ENCODE assay signal across 11 cellular contexts in genomic region chr17:39705786-39706348, GRCh38. TPM values are rescaled to one million over a fixed set of nuclear protein-coding genes. Genes with fewer than 3 reads are reported as not detected.
DNase-seq lines count a peak whose midpoint lies in the region; ATAC-seq and TF ChIP-seq lines count a peak whose summit lies in the region.
"Had no signal": no experiment of that assay in that cellular context is flagged by ENCODE, and none has a peak within 500 bp of the region (broad histone marks: within the 10 kb centered on the region; RNA-seq: fewer than 3 reads in every experiment).

No MANE protein-coding gene starts in this region.

- H3K27me3 ChIP-seq in right atrium auricular region (no peaks in the 10 kb centered on the region), osteoblast (ENCODE audit: insufficient read depth, low read length) (no peaks in the 10 kb centered on the region)

- peaks cover 100% of the 10 kb centered on the region for H3K36me3 Mint-ChIP-seq in Calu3 (ENCODE audit: insufficient read depth, unreplicated experiment)

- no peak overlapping the region for H3K4me2 ChIP-seq in osteoblast (ENCODE audit: insufficient read depth, low read length)

- peak overlapping the region; percentile 60 for H3K27ac ChIP-seq in RWPE1
- peak overlapping the region; percentile 90 to 92 for H3K27ac ChIP-seq in right atrium auricular region
- no peak overlapping the region for H3K27ac ChIP-seq in osteoblast (ENCODE audit: low read depth, low read length)

- H3K4me1 ChIP-seq in right atrium auricular region = peaks cover 0 to 62% of the 10 kb centered on the region in 2 donors
- H3K4me1 ChIP-seq in osteoblast (ENCODE audit: insufficient read depth, low read length) = peaks cover 13% of the 10 kb centered on the region

- H3K4me3 ChIP-seq in right atrium auricular region = no peak overlapping the region
- H3K4me3 ChIP-seq in osteoblast (ENCODE audit: insufficient read depth, low read length) = no peak overlapping the region

- peaks cover 91% of the 10 kb centered on the region for H3K4me1 Mint-ChIP-seq in Calu3 (ENCODE audit: low read depth, unreplicated experiment)

- peak; percentile 100 for DNase-seq in Calu3
- peak; percentile 85 for DNase-seq in RWPE1 (ENCODE audit: low spot score)
- no peak for DNase-seq in right atrium auricular region (ENCODE audit: low spot score)
- DNase-seq in osteoblast (ENCODE audit: insufficient read length, low spot score, missing footprints) = peak; percentile 47
- DNase-seq in mesenteric fat pad (ENCODE audit: low spot score) = no peak
- DNase-seq: glutamatergic neuron, HCEC 1CT, nephron progenitor cell had no signal

- ATAC-seq in HG02870 (IDR thresholded peaks at IDR 0.05; ENCODE audit: unreplicated experiment) = no peak
- no peak for ATAC-seq in HG03460 (IDR thresholded peaks at IDR 0.05; ENCODE audit: unreplicated experiment)
- no peak for ATAC-seq in GM21360 (IDR thresholded peaks at IDR 0.05; ENCODE audit: unreplicated experiment)

- no peaks in the 10 kb centered on the region for H3K9me3 Mint-ChIP-seq in Calu3 (ENCODE audit: low read depth, unreplicated experiment)
- H3K9me3 Mint-ChIP-seq: nephron progenitor cell had no signal

- H4K20me1 ChIP-seq in osteoblast (ENCODE audit: insufficient read depth, low read length) = peaks cover 48% of the 10 kb centered on the region

- H3K9me3 ChIP-seq in right atrium auricular region = no peaks in the 10 kb centered on the region
- no peaks in the 10 kb centered on the region for H3K9me3 ChIP-seq in osteoblast (ENCODE audit: low read depth, low read length)

- H3K4me3 Mint-ChIP-seq in Calu3 (ENCODE audit: low read depth, unreplicated experiment) = peak overlapping the region; percentile 71
- H3K4me3 Mint-ChIP-seq: nephron progenitor cell had no signal

- no peaks in the 10 kb centered on the region for H3K27me3 Mint-ChIP-seq in Calu3 (ENCODE audit: unreplicated experiment)

- TF ChIP-seq CTCF in Calu3 (IDR thresholded peaks at IDR 0.05; ENCODE audit: unreplicated experiment) (no peak), RWPE1 (conservative IDR thresholded peaks at IDR 0.05; ENCODE audit: low read depth) (no peak), right atrium auricular region (IDR thresholded peaks at IDR 0.05) (no peak), osteoblast (IDR thresholded peaks at IDR 0.05; ENCODE audit: extremely low read depth, low read depth, low read length) (no peak)

- peak overlapping the region; percentile 67 for H3K27ac Mint-ChIP-seq in Calu3 (ENCODE audit: unreplicated experiment)
- H3K27ac Mint-ChIP-seq: nephron progenitor cell had no signal

- H3K36me3 ChIP-seq in right atrium auricular region (peaks cover 38% of the 10 kb centered on the region), osteoblast (ENCODE audit: insufficient read depth, low read length) (peaks cover 33% of the 10 kb centered on the region)

- intact Hi-C loops in Calu3 (cut with micrococcal nuclease; ENCODE audit: unreplicated experiment) = loop anchor here (1.0 to 5.0 kb wide), 16 partner anchors 17 to 391 kb away; partner anchors contain the start of genes IKZF3, LRRC3C, MIEN1 and ORMDL3

- CTCF ChIA-PET in Calu3 (lab: Charles Lee) (interaction anchor here (0.5 to 161.2 kb wide), 60 partner anchors 9 to 1193 kb away, joined by 3 to 42089 read pairs (median 4); partner anchors contain the start of genes ERBB2, FBXL20, GRB7 and GSDMA), RWPE1 (lab: Yijun Ruan, JAX) (interaction anchor here (0.6 to 2.3 kb wide), 8 partner anchors 10 to 329 kb away, joined by 3 to 11 read pairs (median 3); partner anchors contain the start of genes MIEN1 and PSMD3)

- POLR2A ChIA-PET in RWPE1 (lab: Yijun Ruan, JAX; ENCODE audit: low non-redundant PET) = interaction anchor here (0.5 kb wide), 1 partner anchor 60 kb away, joined by 4 read pairs; no protein-coding TSS in a partner anchor

- peaks cover 56% of the 10 kb centered on the region for H3K79me2 ChIP-seq in osteoblast (ENCODE audit: insufficient read depth, low read length)

- no peak overlapping the region for H2AFZ ChIP-seq in osteoblast (ENCODE audit: low read length)

- TSS peak; percentile 75 for BruUV-seq in Calu3 (replicated peaks; lab: Mats Ljungman, UMichigan)

RNA-seq across cellular contexts. Expression of gene ERBB2, which starts 6.0 kb away (rescaled TPM):
- total RNA-seq in Calu3 (2022) = 4,829 and 4,830 TPM in 2 replicates
- total RNA-seq in right atrium auricular region = 10 to 100 TPM; 73.5 to 85.5 TPM
- 40.4 and 44.2 TPM in 2 replicates for total RNA-seq in osteoblast
- total RNA-seq in mesenteric fat pad = 21.9 TPM

RNA-seq across cellular contexts. Expression of gene PGAP3, which starts 18.0 kb away (rescaled TPM):
- total RNA-seq in Calu3 (2022) (1,186 and 1,276 TPM in 2 replicates), right atrium auricular region (10 to 100 TPM; 14.0 to 21.6 TPM), osteoblast (10.3 and 10.9 TPM in 2 replicates), mesenteric fat pad (13.6 TPM)

RNA-seq across cellular contexts. Expression of gene MIEN1, which starts 24.5 kb away (rescaled TPM):
- total RNA-seq in Calu3 (2022) (2,121 and 2,217 TPM in 2 replicates), right atrium auricular region (10 to 100 TPM; 77.5 to 77.8 TPM), osteoblast (14.8 and 16.5 TPM in 2 replicates), mesenteric fat pad (36.4 TPM)

RNA-seq across cellular contexts. Expression of gene GRB7, which starts 31.9 kb away (rescaled TPM):
- total RNA-seq in Calu3 (2022) (2,531 and 2,746 TPM in 2 replicates), right atrium auricular region (1 to 10 TPM; 3.4 to 5.8 TPM), osteoblast (under 0.01 and 0.29 TPM in 2 replicates), mesenteric fat pad (0.29 TPM)

RNA-seq across cellular contexts. Expression of gene PNMT, which starts 37.6 kb away (rescaled TPM):
- total RNA-seq in Calu3 (2022) (1.3 and 3.2 TPM in 2 replicates), right atrium auricular region (10 to 100 TPM; 14.9 to 26.2 TPM), osteoblast (not detected in 2 replicates), mesenteric fat pad (0.35 TPM)

Comparison
In these comparisons a context has a peak if more than half of its experiments do, and no peak if none do; other contexts are left out.
1. DNase-seq: peak in Calu3 (single experiment), RWPE1 (single experiment) and osteoblast (single experiment); none in right atrium auricular region (single experiment) and mesenteric fat pad (single experiment).
2. RNA of gene ERBB2, which starts 6.0 kb away (total RNA-seq): 4,829 to 4,830 TPM in Calu3; 73.5 to 85.5 TPM in right atrium auricular region, 40.4 to 44.2 TPM in osteoblast and 21.9 TPM in mesenteric fat pad (single experiment); every median in the first group is over 10 times any median in the second.
3. RNA of gene PGAP3, which starts 18.0 kb away (total RNA-seq): 1,186 to 1,276 TPM in Calu3; 14.0 to 21.6 TPM in right atrium auricular region, 13.6 TPM in mesenteric fat pad (single experiment) and 10.3 to 10.9 TPM in osteoblast; every median in the first group is over 10 times any median in the second.
4. RNA of gene MIEN1, which starts 24.5 kb away (total RNA-seq): 2,121 to 2,217 TPM in Calu3; 77.5 to 77.8 TPM in right atrium auricular region, 36.4 TPM in mesenteric fat pad (single experiment) and 14.8 to 16.5 TPM in osteoblast; every median in the first group is over 10 times any median in the second.